In the genomic region with DNA sequence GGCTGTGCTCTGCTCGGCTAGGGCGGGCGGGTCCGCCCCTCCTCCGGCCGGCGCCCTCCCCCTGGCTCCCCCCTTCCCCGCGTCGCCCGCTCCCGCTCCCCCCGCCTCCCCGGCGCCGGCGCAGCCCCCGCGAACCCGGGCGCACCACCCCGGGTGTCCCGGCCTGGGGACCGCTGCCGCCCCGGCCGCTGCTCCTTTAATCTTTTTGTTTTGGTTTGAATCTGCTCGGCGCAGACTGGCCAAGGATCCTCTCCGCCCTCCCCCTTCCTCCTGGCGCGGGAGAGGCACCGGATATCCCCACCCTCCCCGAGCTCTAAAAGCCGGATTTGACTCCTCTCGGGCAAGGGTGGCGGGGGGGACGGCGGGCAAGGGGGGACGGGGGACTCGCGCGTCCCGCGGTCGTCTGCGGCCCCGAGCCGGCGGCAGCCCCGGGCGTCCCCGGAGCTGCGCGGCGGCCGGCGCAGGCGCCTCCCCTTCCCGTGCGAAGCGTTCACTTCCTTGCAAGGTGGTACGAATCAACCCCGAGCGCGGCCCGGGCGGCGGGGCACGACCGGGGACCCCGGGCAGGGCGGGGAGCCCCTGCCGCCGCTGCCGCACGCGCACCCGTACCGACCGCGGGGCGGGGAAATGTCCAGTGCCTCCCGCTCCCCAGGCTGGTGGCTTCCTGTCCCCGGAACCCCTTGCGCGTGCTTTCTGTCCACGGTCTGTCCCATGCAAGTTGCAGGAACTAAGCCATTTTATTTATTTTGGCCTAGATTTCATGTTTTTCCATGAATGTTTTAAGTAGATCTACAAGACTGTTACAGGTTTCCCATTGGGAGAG, we compare ENCODE assay signal across 1 cellular context.
TF ChIP-seq lines count a peak whose summit lies in the region.

Gene PTGR3, minus strand, starts transcription at position 11 of the 823 bp plus-strand sequence. CDS start 81 bp downstream, outside the sequence.

TF ChIP-seq in K562, 482 proteins besides CTCF, POLR2A, EP300 and RAD21 (continued from another document and continues in another):
- TF ChIP-seq, protein P1, sequence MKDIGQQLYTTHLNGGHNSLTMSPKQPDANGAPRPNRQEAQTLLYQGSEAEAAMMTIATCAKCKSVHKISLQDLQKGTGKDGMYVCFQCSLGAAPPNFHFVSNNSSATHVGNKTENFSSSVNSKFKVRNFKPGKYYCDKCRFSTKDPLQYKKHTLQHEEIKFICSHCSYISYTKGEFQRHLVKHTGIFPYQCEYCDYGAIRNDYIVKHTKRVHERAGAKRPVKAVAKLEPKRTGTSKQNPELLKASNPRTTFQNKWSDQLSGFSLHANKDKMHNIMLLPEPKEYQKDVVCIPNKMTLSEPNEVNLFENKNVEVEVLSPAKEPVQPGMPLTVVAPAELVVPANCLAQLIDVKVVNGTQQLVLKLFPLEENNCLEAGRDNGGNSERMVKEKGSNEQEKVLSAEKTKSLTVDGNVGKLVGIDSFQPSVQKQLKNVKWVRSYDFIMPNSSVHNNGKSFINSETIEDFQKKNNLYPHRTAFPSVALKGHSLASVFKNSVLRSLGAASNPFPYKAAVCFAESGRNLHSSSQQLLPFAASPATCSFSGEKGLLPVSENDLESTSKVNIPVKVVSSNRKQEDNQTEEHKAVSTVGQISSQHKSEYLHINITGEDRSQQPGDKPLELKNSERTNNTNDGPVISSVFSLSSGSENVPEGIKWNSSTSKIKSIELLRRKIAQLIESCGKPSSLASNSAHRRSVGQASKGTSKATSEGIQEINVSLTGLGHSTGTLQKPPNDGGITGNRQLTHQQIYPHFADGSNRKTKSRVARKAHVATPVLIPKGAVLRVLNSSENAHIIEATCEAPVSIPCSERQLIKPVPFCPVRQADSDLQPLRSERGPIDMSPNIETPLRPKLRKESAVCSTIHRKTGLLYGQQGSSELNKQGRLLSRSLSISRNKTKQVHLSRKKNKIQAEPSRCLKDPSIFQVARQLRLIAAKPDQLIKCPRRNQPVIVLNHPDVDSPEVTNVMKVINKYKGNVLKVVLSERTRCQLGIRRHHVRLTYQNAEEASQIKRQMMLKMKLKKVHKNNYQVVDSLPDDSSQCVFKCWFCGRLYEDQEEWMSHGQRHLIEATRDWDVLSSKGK (CRISPR knock-in tag; IDR thresholded peaks at IDR 0.05) = no peak
- no peak for TF ChIP-seq KAT7 (CRISPR knock-in tag; IDR thresholded peaks at IDR 0.05; ENCODE audit: borderline replicate concordance)
- TF ChIP-seq ZNF764 (CRISPR knock-in tag; IDR thresholded peaks at IDR 0.05; ENCODE audit: low read depth) = no peak
- TF ChIP-seq NCOA1 (IDR thresholded peaks at IDR 0.05; ENCODE audit: low read depth) = no peak
- no peak for TF ChIP-seq TCF15 (CRISPR knock-in tag; IDR thresholded peaks at IDR 0.05)
- TF ChIP-seq, protein P2, sequence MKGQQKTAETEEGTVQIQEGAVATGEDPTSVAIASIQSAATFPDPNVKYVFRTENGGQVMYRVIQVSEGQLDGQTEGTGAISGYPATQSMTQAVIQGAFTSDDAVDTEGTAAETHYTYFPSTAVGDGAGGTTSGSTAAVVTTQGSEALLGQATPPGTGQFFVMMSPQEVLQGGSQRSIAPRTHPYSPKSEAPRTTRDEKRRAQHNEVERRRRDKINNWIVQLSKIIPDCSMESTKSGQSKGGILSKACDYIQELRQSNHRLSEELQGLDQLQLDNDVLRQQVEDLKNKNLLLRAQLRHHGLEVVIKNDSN (CRISPR knock-in tag; IDR thresholded peaks at IDR 0.05) = no peak
- no peak for TF ChIP-seq SREBF2 (CRISPR knock-in tag; IDR thresholded peaks at IDR 0.05)
- peak; percentile 34 for TF ChIP-seq ETV1 (tag; conservative IDR thresholded peaks at IDR 0.05; ENCODE audit: low read depth)
- no peak for TF ChIP-seq U2AF1 (optimal IDR thresholded peaks at IDR 0.05; ENCODE audit: low read depth, low read length)
- no peak for TF ChIP-seq ZNF644 (tag; IDR thresholded peaks at IDR 0.05; ENCODE audit: low read depth)
- no peak for TF ChIP-seq THRAP3 (IDR thresholded peaks at IDR 0.05; ENCODE audit: borderline replicate concordance)
- TF ChIP-seq SIN3B (IDR thresholded peaks at IDR 0.05; ENCODE audit: low read depth) = no peak
- TF ChIP-seq RAD51 (IDR thresholded peaks at IDR 0.05; ENCODE audit: borderline replicate concordance, low read depth) = no peak
- no peak for TF ChIP-seq ZNF507 (tag; conservative IDR thresholded peaks at IDR 0.05)
- TF ChIP-seq CCNT2 (IDR thresholded peaks at IDR 0.05; ENCODE audit: borderline replicate concordance, extremely low read depth, insufficient read length, low read depth, low read length) = peak; percentile 58
- TF ChIP-seq ZNF589 (CRISPR knock-in tag; IDR thresholded peaks at IDR 0.05; ENCODE audit: low read depth) = no peak
- peak; percentile 59; the same call in 1 of the 2 replicates for TF ChIP-seq PHF8 (IDR thresholded peaks at IDR 0.05; ENCODE audit: borderline replicate concordance, low read length)
- no peak for TF ChIP-seq EGR1 (conservative IDR thresholded peaks at IDR 0.05)
- peak; percentile 65; the same call in 1 of the 2 replicates for TF ChIP-seq BHLHE40 (IDR thresholded peaks at IDR 0.05; ENCODE audit: low read length)
- TF ChIP-seq ERF (CRISPR knock-in tag; IDR thresholded peaks at IDR 0.05) = no peak
- TF ChIP-seq, protein P3, sequence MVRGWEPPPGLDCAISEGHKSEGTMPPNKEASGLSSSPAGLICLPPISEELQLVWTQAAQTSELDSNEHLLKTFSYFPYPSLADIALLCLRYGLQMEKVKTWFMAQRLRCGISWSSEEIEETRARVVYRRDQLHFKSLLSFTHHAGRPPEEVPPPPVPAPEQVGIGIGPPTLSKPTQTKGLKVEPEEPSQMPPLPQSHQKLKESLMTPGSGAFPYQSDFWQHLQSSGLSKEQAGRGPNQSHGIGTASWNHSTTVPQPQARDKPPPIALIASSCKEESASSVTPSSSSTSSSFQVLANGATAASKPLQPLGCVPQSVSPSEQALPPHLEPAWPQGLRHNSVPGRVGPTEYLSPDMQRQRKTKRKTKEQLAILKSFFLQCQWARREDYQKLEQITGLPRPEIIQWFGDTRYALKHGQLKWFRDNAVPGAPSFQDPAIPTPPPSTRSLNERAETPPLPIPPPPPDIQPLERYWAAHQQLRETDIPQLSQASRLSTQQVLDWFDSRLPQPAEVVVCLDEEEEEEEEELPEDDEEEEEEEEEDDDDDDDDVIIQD (CRISPR knock-in tag; IDR thresholded peaks at IDR 0.05) = no peak
- no peak for TF ChIP-seq HDAC8 (tag; IDR thresholded peaks at IDR 0.05)
- TF ChIP-seq NCOR1 (IDR thresholded peaks at IDR 0.05) = 0 out of 2 replicates have a peak, but pooled peaks have one; percentile 22
- TF ChIP-seq YY1 (IDR thresholded peaks at IDR 0.05; ENCODE audit: borderline replicate concordance in 1 of 3, control insufficient read depth in 1 of 3, extremely low read depth in 1 of 3, insufficient read depth in 3 of 3, insufficient read length in 1 of 3, insufficient replicate concordance in 2 of 3, low read depth in 1 of 3, low read length in 2 of 3) = peak in 2 of 3 experiments; percentile 37 to 75
- no peak for TF ChIP-seq LEF1 (IDR thresholded peaks at IDR 0.05)
- no peak for TF ChIP-seq CTCFL (IDR thresholded peaks at IDR 0.05; ENCODE audit: borderline replicate concordance, insufficient read depth, low read depth, low read length, poor library complexity, severe bottlenecking)
- TF ChIP-seq EZH2 (IDR thresholded peaks at IDR 0.05; ENCODE audit: borderline replicate concordance, low read depth, low read length) = no peak
- TF ChIP-seq U2AF2 (optimal IDR thresholded peaks at IDR 0.05; ENCODE audit: low read depth, low read length) = no peak
- TF ChIP-seq ARID3A (IDR thresholded peaks at IDR 0.05; ENCODE audit: borderline replicate concordance, low read depth, low read length) = no peak
- no peak for TF ChIP-seq ZNF551 (CRISPR knock-in tag; IDR thresholded peaks at IDR 0.05)
- TF ChIP-seq MCM7 (IDR thresholded peaks at IDR 0.05) = no peak
- no peak for TF ChIP-seq SNIP1 (IDR thresholded peaks at IDR 0.05; ENCODE audit: low read depth)
- TF ChIP-seq, protein P4, sequence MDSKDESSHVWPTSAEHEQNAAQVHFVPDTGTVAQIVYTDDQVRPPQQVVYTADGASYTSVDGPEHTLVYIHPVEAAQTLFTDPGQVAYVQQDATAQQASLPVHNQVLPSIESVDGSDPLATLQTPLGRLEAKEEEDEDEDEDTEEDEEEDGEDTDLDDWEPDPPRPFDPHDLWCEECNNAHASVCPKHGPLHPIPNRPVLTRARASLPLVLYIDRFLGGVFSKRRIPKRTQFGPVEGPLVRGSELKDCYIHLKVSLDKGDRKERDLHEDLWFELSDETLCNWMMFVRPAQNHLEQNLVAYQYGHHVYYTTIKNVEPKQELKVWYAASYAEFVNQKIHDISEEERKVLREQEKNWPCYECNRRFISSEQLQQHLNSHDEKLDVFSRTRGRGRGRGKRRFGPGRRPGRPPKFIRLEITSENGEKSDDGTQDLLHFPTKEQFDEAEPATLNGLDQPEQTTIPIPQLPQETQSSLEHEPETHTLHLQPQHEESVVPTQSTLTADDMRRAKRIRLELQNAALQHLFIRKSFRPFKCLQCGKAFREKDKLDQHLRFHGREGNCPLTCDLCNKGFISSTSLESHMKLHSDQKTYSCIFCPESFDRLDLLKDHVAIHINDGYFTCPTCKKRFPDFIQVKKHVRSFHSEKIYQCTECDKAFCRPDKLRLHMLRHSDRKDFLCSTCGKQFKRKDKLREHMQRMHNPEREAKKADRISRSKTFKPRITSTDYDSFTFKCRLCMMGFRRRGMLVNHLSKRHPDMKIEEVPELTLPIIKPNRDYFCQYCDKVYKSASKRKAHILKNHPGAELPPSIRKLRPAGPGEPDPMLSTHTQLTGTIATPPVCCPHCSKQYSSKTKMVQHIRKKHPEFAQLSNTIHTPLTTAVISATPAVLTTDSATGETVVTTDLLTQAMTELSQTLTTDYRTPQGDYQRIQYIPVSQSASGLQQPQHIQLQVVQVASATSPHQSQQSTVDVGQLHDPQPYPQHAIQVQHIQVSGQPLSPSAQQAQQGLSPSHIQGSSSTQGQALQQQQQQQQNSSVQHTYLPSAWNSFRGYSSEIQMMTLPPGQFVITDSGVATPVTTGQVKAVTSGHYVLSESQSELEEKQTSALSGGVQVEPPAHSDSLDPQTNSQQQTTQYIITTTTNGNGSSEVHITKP (IDR thresholded peaks at IDR 0.05; ENCODE audit: partially characterized antibody) = no peak
- no peak for TF ChIP-seq TAF9B (IDR thresholded peaks at IDR 0.05; ENCODE audit: partially characterized antibody)
- TF ChIP-seq ID3 (CRISPR knock-in tag; IDR thresholded peaks at IDR 0.05) = no peak
- TF ChIP-seq ID3 (tag; IDR thresholded peaks at IDR 0.05) = no peak
- no peak for TF ChIP-seq RBM15 (IDR thresholded peaks at IDR 0.05; ENCODE audit: insufficient read depth, low read length)
- TF ChIP-seq BCOR (IDR thresholded peaks at IDR 0.05) = no peak
- TF ChIP-seq NRF1 (conservative IDR thresholded peaks at IDR 0.05 in 1 of 2, IDR thresholded peaks at IDR 0.05 in 1 of 2) = peak in 1 of 2 experiments; percentile 74; a peak in 3 of 4 replicates
- no peak for TF ChIP-seq RFX1 (IDR thresholded peaks at IDR 0.05)
- TF ChIP-seq NBN (IDR thresholded peaks at IDR 0.05; ENCODE audit: low read depth) = no peak
- TF ChIP-seq PPARD (CRISPR knock-in tag; IDR thresholded peaks at IDR 0.05) = no peak
- TF ChIP-seq NONO (IDR thresholded peaks at IDR 0.05; ENCODE audit: low read depth in 2 of 2, low read length in 1 of 2) = no peak; a peak in 2 of 4 replicates
- no peak for TF ChIP-seq ZNF57 (CRISPR knock-in tag; IDR thresholded peaks at IDR 0.05)
- TF ChIP-seq ZNF146 (CRISPR knock-in tag; IDR thresholded peaks at IDR 0.05; ENCODE audit: unreplicated experiment) = no peak
- no peak for TF ChIP-seq ZNF41 (CRISPR knock-in tag; conservative IDR thresholded peaks at IDR 0.05)
- no peak for TF ChIP-seq PKNOX1 (IDR thresholded peaks at IDR 0.05)
